In genomic region chr16:74999683-75000480, GRCh38 we compare ENCODE assay signal across 1 cellular context.
A peak's percentile ranks its signal among the peaks of the same experiment; 100 is the strongest.
TF ChIP-seq lines count a peak whose summit lies in the region.

No MANE protein-coding gene starts in this region.

TF ChIP-seq in HepG2, 621 proteins besides CTCF, POLR2A, EP300 and RAD21 (continued from another document and continues in another):
- TF ChIP-seq, protein P1, sequence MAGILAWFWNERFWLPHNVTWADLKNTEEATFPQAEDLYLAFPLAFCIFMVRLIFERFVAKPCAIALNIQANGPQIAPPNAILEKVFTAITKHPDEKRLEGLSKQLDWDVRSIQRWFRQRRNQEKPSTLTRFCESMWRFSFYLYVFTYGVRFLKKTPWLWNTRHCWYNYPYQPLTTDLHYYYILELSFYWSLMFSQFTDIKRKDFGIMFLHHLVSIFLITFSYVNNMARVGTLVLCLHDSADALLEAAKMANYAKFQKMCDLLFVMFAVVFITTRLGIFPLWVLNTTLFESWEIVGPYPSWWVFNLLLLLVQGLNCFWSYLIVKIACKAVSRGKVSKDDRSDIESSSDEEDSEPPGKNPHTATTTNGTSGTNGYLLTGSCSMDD (CRISPR knock-in tag; IDR thresholded peaks at IDR 0.05): no peak
- no peak for TF ChIP-seq KDM3A (CRISPR knock-in tag; IDR thresholded peaks at IDR 0.05; ENCODE audit: low read depth)
- TF ChIP-seq FOXC1 (CRISPR knock-in tag; IDR thresholded peaks at IDR 0.05; ENCODE audit: borderline replicate concordance): no peak
- no peak for TF ChIP-seq ZNF761 (CRISPR knock-in tag; conservative IDR thresholded peaks at IDR 0.05)
- peak; percentile 48; the same call in 1 of the 2 replicates for TF ChIP-seq KAT7 (CRISPR knock-in tag; IDR thresholded peaks at IDR 0.05; ENCODE audit: borderline replicate concordance)
- no peak for TF ChIP-seq ZNF10 (CRISPR knock-in tag; IDR thresholded peaks at IDR 0.05; ENCODE audit: borderline replicate concordance, low read depth)
- no peak for TF ChIP-seq HOXD1 (CRISPR knock-in tag; IDR thresholded peaks at IDR 0.05)
- no peak for TF ChIP-seq PHF20 (CRISPR knock-in tag; IDR thresholded peaks at IDR 0.05)
- TF ChIP-seq ZNF550 (CRISPR knock-in tag; IDR thresholded peaks at IDR 0.05; ENCODE audit: borderline replicate concordance): no peak
- TF ChIP-seq NAIF1 (CRISPR knock-in tag; IDR thresholded peaks at IDR 0.05; ENCODE audit: borderline replicate concordance): no peak
- TF ChIP-seq ARHGAP35 (CRISPR knock-in tag; IDR thresholded peaks at IDR 0.05; ENCODE audit: borderline replicate concordance): 0 out of 2 replicates have a peak, but pooled peaks have one; percentile 62
- no peak for TF ChIP-seq ZNF460 (CRISPR knock-in tag; IDR thresholded peaks at IDR 0.05; ENCODE audit: borderline replicate concordance)
- TF ChIP-seq MTF2 (CRISPR knock-in tag; IDR thresholded peaks at IDR 0.05; ENCODE audit: borderline replicate concordance): no peak
- peak; percentile 92 for TF ChIP-seq AGO2 (optimal IDR thresholded peaks at IDR 0.05; ENCODE audit: low read depth, low read length)
- TF ChIP-seq ZNF850 (CRISPR knock-in tag; conservative IDR thresholded peaks at IDR 0.05): no peak
- no peak for TF ChIP-seq KLF13 (CRISPR knock-in tag; IDR thresholded peaks at IDR 0.05)
- no peak for TF ChIP-seq KIAA2018 (CRISPR knock-in tag; IDR thresholded peaks at IDR 0.05; ENCODE audit: borderline replicate concordance)
- TF ChIP-seq CHD2 (IDR thresholded peaks at IDR 0.05; ENCODE audit: low read depth, low read length): no peak
- peak; percentile 40; the same call in 1 of the 2 replicates for TF ChIP-seq ZNF619 (CRISPR knock-in tag; IDR thresholded peaks at IDR 0.05)
- TF ChIP-seq, protein P2, sequence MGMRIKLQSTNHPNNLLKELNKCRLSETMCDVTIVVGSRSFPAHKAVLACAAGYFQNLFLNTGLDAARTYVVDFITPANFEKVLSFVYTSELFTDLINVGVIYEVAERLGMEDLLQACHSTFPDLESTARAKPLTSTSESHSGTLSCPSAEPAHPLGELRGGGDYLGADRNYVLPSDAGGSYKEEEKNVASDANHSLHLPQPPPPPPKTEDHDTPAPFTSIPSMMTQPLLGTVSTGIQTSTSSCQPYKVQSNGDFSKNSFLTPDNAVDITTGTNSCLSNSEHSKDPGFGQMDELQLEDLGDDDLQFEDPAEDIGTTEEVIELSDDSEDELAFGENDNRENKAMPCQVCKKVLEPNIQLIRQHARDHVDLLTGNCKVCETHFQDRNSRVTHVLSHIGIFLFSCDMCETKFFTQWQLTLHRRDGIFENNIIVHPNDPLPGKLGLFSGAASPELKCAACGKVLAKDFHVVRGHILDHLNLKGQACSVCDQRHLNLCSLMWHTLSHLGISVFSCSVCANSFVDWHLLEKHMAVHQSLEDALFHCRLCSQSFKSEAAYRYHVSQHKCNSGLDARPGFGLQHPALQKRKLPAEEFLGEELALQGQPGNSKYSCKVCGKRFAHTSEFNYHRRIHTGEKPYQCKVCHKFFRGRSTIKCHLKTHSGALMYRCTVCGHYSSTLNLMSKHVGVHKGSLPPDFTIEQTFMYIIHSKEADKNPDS (CRISPR knock-in tag; IDR thresholded peaks at IDR 0.05): no peak
- TF ChIP-seq ZZZ3 (CRISPR knock-in tag; IDR thresholded peaks at IDR 0.05; ENCODE audit: borderline replicate concordance): peak; percentile 57; the same call in 1 of the 2 replicates
- peak; percentile 81; the same call in 1 of the 2 replicates for TF ChIP-seq ZNF563 (CRISPR knock-in tag; IDR thresholded peaks at IDR 0.05)
- no peak for TF ChIP-seq FOXA1 (IDR thresholded peaks at IDR 0.05)
- TF ChIP-seq FOXA1 (CRISPR knock-in tag; IDR thresholded peaks at IDR 0.05): no peak
- TF ChIP-seq, protein P3, sequence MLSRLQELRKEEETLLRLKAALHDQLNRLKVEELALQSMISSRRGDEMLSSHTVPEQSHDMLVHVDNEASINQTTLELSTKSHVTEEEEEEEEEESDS (CRISPR knock-in tag; IDR thresholded peaks at IDR 0.05; ENCODE audit: borderline replicate concordance): peak; percentile 79; the same call in 1 of the 2 replicates
- no peak for TF ChIP-seq ZFP37 (CRISPR knock-in tag; IDR thresholded peaks at IDR 0.05; ENCODE audit: borderline replicate concordance)
- no peak for TF ChIP-seq ZNF567 (CRISPR knock-in tag; IDR thresholded peaks at IDR 0.05; ENCODE audit: borderline replicate concordance)
- no peak for TF ChIP-seq ISL2 (CRISPR knock-in tag; IDR thresholded peaks at IDR 0.05)
- TF ChIP-seq ZNF253 (CRISPR knock-in tag; IDR thresholded peaks at IDR 0.05; ENCODE audit: borderline replicate concordance): 0 out of 2 replicates have a peak, but pooled peaks have one; percentile 52
- TF ChIP-seq, protein P4, sequence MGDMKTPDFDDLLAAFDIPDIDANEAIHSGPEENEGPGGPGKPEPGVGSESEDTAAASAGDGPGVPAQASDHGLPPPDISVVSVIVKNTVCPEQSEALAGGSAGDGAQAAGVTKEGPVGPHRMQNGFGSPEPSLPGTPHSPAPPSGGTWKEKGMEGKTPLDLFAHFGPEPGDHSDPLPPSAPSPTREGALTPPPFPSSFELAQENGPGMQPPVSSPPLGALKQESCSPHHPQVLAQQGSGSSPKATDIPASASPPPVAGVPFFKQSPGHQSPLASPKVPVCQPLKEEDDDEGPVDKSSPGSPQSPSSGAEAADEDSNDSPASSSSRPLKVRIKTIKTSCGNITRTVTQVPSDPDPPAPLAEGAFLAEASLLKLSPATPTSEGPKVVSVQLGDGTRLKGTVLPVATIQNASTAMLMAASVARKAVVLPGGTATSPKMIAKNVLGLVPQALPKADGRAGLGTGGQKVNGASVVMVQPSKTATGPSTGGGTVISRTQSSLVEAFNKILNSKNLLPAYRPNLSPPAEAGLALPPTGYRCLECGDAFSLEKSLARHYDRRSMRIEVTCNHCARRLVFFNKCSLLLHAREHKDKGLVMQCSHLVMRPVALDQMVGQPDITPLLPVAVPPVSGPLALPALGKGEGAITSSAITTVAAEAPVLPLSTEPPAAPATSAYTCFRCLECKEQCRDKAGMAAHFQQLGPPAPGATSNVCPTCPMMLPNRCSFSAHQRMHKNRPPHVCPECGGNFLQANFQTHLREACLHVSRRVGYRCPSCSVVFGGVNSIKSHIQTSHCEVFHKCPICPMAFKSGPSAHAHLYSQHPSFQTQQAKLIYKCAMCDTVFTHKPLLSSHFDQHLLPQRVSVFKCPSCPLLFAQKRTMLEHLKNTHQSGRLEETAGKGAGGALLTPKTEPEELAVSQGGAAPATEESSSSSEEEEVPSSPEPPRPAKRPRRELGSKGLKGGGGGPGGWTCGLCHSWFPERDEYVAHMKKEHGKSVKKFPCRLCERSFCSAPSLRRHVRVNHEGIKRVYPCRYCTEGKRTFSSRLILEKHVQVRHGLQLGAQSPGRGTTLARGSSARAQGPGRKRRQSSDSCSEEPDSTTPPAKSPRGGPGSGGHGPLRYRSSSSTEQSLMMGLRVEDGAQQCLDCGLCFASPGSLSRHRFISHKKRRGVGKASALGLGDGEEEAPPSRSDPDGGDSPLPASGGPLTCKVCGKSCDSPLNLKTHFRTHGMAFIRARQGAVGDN (CRISPR knock-in tag; IDR thresholded peaks at IDR 0.05): peak; percentile 75
- no peak for TF ChIP-seq ATF7 (IDR thresholded peaks at IDR 0.05)
- no peak for TF ChIP-seq ATF7 (CRISPR knock-in tag; IDR thresholded peaks at IDR 0.05)
- no peak for TF ChIP-seq ZMAT3 (CRISPR knock-in tag; conservative IDR thresholded peaks at IDR 0.05)
- peak; percentile 40; the same call in 1 of the 2 replicates for TF ChIP-seq KMT2B (CRISPR knock-in tag; IDR thresholded peaks at IDR 0.05)
- TF ChIP-seq ZBTB26 (CRISPR knock-in tag; IDR thresholded peaks at IDR 0.05; ENCODE audit: borderline replicate concordance): no peak
- no peak for TF ChIP-seq ZNF263 (CRISPR knock-in tag; IDR thresholded peaks at IDR 0.05)
- TF ChIP-seq ZNF350 (CRISPR knock-in tag; IDR thresholded peaks at IDR 0.05; ENCODE audit: borderline replicate concordance, low read depth): no peak; the same call in 1 of the 2 replicates
- TF ChIP-seq ZNF546 (CRISPR knock-in tag; conservative IDR thresholded peaks at IDR 0.05): peak; percentile 77; the same call in 1 of the 2 replicates
- no peak for TF ChIP-seq ZNF432 (CRISPR knock-in tag; IDR thresholded peaks at IDR 0.05; ENCODE audit: borderline replicate concordance)
- no peak for TF ChIP-seq PAXIP1 (CRISPR knock-in tag; conservative IDR thresholded peaks at IDR 0.05)
- no peak for TF ChIP-seq GLI4 (CRISPR knock-in tag; IDR thresholded peaks at IDR 0.05; ENCODE audit: borderline replicate concordance)
- TF ChIP-seq, protein P5, sequence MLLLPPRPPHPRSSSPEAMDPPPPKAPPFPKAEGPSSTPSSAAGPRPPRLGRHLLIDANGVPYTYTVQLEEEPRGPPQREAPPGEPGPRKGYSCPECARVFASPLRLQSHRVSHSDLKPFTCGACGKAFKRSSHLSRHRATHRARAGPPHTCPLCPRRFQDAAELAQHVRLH (CRISPR knock-in tag; IDR thresholded peaks at IDR 0.05; ENCODE audit: borderline replicate concordance, low read depth): 0 out of 2 replicates have a peak, but pooled peaks have one; percentile 34
- no peak for TF ChIP-seq ZNF232 (CRISPR knock-in tag; IDR thresholded peaks at IDR 0.05; ENCODE audit: borderline replicate concordance)
- peak; percentile 58; the same call in 1 of the 2 replicates for TF ChIP-seq KLF12 (CRISPR knock-in tag; IDR thresholded peaks at IDR 0.05; ENCODE audit: borderline replicate concordance)
